In the genomic region with DNA sequence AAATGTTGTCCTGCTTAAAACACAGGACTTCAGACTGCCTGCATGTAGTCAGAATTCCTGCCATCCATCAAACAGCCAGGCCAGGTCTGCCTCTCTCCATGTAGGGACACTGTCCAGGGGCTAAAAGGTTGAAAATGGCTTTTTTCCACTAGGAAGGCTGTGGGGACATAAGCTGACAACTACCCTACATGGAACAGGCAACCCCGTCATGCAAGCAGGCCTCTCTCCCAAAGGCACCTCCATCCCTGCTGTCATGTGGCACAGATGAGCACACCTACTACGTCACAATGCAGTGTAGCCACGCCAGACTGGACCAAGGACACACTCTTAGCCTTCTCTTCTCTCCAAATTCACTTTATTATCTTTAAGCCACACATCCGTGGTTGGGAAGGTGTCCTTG, we compare ENCODE assay signal across 2 cellular contexts.
TF ChIP-seq lines count a peak whose summit lies in the region.

No MANE protein-coding gene starts in this region.

TF ChIP-seq in WTC11, 78 proteins besides CTCF, POLR2A, EP300 and RAD21 (continued from another document):
- TF ChIP-seq AR (CRISPR knock-in tag; IDR thresholded peaks at IDR 0.05) (no peak), NR3C1 (CRISPR knock-in tag; conservative IDR thresholded peaks at IDR 0.05; ENCODE audit: low read depth) (no peak), E2F1 (CRISPR knock-in tag; IDR thresholded peaks at IDR 0.05) (no peak), ZNF219 (CRISPR knock-in tag; IDR thresholded peaks at IDR 0.05; ENCODE audit: borderline replicate concordance) (no peak)
- TF ChIP-seq, protein P1, sequence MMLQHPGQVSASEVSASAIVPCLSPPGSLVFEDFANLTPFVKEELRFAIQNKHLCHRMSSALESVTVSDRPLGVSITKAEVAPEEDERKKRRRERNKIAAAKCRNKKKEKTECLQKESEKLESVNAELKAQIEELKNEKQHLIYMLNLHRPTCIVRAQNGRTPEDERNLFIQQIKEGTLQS (CRISPR knock-in tag; conservative IDR thresholded peaks at IDR 0.05) = no peak
TF ChIP-seq in WTC11: peak in this region for 0.

TF ChIP-seq in SK-N-SH, 30 proteins besides CTCF, POLR2A, EP300 and RAD21 (continued from another document):
- TF ChIP-seq TAF1 (IDR thresholded peaks at IDR 0.05; ENCODE audit: borderline replicate concordance, low read depth, low read length) (no peak), SMC3 (IDR thresholded peaks at IDR 0.05; ENCODE audit: low read depth, low read length) (no peak), POLR2AphosphoS5 (IDR thresholded peaks at IDR 0.05; ENCODE audit: low read depth, low read length) (no peak), NRF1 (IDR thresholded peaks at IDR 0.05; ENCODE audit: low read depth, low read length) (no peak), MEF2A (IDR thresholded peaks at IDR 0.05; ENCODE audit: borderline replicate concordance, low read depth) (no peak), FOXM1 (IDR thresholded peaks at IDR 0.05; ENCODE audit: low read depth) (no peak), GABPA (IDR thresholded peaks at IDR 0.05; ENCODE audit: low read depth) (no peak), MXI1 (IDR thresholded peaks at IDR 0.05; ENCODE audit: low read depth, low read length) (no peak)
